ENCODE assay signal across 23 cellular contexts in genomic region chr1:64291931-64292330, GRCh38.
"Had no signal": no experiment of that assay in that cellular context is flagged by ENCODE, and none has a peak within 500 bp of the region (broad histone marks: within the 10 kb centered on the region; RNA-seq: fewer than 3 reads in every experiment).

No MANE protein-coding gene starts in this region.

- H3K4me1 ChIP-seq: esophagus muscularis mucosa, gastroesophageal sphincter, heart left ventricle, left lung, lower lobe of right lung had no signal

- DNase-seq: effector CD8-positive, alpha-beta T cell; effector memory CD8-positive, alpha-beta T cell; endodermal cell; heart left ventricle; hypothalamus; immature natural killer cell; islet precursor cell; left cardiac atrium; left lung; left ventricle myocardium superior; lower lobe of right lung; mesenchymal stem cell; mucosa of descending colon; naive B cell; naive thymus-derived CD8-positive, alpha-beta T cell had no signal

- H3K4me2 ChIP-seq: hepatocyte had no signal

- H3K27me3 ChIP-seq: esophagus muscularis mucosa, foreskin keratinocyte, heart left ventricle, hepatocyte, left lung had no signal

- FAIRE-seq: colon, endometrium, frontal cortex had no signal

- H3K36me3 ChIP-seq: esophagus muscularis mucosa, gastroesophageal sphincter, heart left ventricle, left lung, lower lobe of right lung had no signal

- H3K79me2 ChIP-seq: hepatocyte had no signal

- H3K9me3 ChIP-seq: esophagus muscularis mucosa, heart left ventricle, left lung, lower lobe of right lung, mucosa of descending colon had no signal

- H3K4me3 ChIP-seq: coronary artery, esophagus muscularis mucosa, gastroesophageal sphincter, heart left ventricle, hepatocyte, left lung, lower lobe of right lung, mucosa of descending colon had no signal

- H2AFZ ChIP-seq: hepatocyte had no signal

- ATAC-seq: effector memory CD8-positive, alpha-beta T cell; gastroesophageal sphincter; heart left ventricle; left cardiac atrium; left lung; left ventricle myocardium superior; lower lobe of right lung; mucosa of descending colon; naive thymus-derived CD8-positive, alpha-beta T cell had no signal

- H3K27ac ChIP-seq: coronary artery, esophagus muscularis mucosa, foreskin keratinocyte, gastroesophageal sphincter, heart left ventricle, hepatocyte, left lung, lower lobe of right lung had no signal
